Comparison of ENCODE assay signal across 8 cellular contexts in the genomic region with DNA sequence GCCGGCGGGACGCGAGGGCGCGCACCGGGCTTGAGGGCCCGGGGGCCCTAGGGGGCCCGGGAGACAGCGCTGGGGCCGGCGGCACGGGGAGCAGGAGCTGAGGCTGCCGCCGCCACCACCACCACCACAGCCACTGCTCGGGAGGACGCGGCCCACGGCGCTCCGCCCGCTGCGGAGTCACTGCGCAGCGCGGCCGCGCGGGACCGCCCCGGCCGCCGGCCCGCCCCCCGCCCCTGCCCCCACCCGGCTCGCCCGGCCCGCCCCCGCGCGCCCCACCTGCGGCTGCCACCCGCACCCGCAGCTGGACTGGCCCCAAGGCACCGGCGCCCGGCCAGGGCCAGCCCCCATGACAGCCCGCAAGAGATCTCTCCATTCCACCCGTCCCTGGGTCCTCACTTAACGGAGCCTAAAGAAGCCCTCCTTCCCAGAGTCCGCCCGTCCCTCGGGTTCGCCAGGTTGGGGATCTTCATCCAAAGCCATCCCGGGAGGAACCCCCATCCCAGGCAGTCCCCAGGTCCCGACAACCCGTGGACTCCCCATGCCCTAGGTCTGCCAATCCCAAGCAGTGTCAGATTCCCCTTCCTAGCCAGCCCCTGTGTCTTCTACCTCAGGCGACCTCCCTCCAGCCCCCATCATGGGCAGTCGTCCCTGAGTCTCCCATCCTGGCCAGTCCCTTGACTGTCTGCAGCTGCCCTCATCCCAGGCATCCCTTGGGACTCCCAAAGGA. TPM values are rescaled to one million over a fixed set of nuclear protein-coding genes. Genes with fewer than 3 reads are reported as not detected.
A peak's percentile ranks its signal among the peaks of the same experiment; 100 is the strongest.
DNase-seq lines count a peak whose midpoint lies in the region; ATAC-seq and TF ChIP-seq lines count a peak whose summit lies in the region.

No MANE protein-coding gene starts in this region.

- TF ChIP-seq CTCF in Calu3 (IDR thresholded peaks at IDR 0.05; ENCODE audit: unreplicated experiment) (no peak), RWPE2 (IDR thresholded peaks at IDR 0.05; ENCODE audit: poor library complexity, severe bottlenecking) (no peak), epithelial cell of proximal tubule (conservative IDR thresholded peaks at IDR 0.05; ENCODE audit: low read depth, low read length) (no peak), nephron (IDR thresholded peaks at IDR 0.05; ENCODE audit: unreplicated experiment in 3 of 3) (no peak)

- no peaks in the 10 kb centered on the region for H3K36me3 ChIP-seq in RWPE2 (ENCODE audit: low read depth)

- CTCF ChIA-PET in Calu3 (lab: Charles Lee): no interaction called here

- H3K4me3 Mint-ChIP-seq in Calu3 (ENCODE audit: low read depth, unreplicated experiment): peak overlapping the region; percentile 58
- H3K4me3 Mint-ChIP-seq in nephron: peak overlapping the region; percentile 79 to 88 (median 82)

- DNase-seq in Calu3 (no peak), RWPE2 (ENCODE audit: low spot score) (no peak), epithelial cell of proximal tubule (ENCODE audit: low read depth) (no peak)

- H3K27me3 Mint-ChIP-seq in Calu3 (ENCODE audit: unreplicated experiment) (peaks cover 92% of the 10 kb centered on the region), nephron (ENCODE audit: low read depth) (peaks cover 67% of the 10 kb centered on the region)

- no peaks in the 10 kb centered on the region for H3K9me3 ChIP-seq in RWPE2 (ENCODE audit: severe bottlenecking)

- BruUV-seq in Calu3 (replicated peaks; lab: Mats Ljungman, UMichigan): no TSS peak

- ATAC-seq in RWPE2 (ENCODE audit: low read depth): 0 out of 3 replicates have a peak, but pooled peaks have one; percentile 22
- ATAC-seq in GM21381 (IDR thresholded peaks at IDR 0.05; ENCODE audit: unreplicated experiment): no peak
- no peak for ATAC-seq in HG02884 (IDR thresholded peaks at IDR 0.05; ENCODE audit: unreplicated experiment)
- no peak for ATAC-seq in HG03520 (IDR thresholded peaks at IDR 0.05; ENCODE audit: unreplicated experiment)
- no peak for ATAC-seq in HG03571 (IDR thresholded peaks at IDR 0.05; ENCODE audit: unreplicated experiment)

- H3K27ac Mint-ChIP-seq in Calu3 (ENCODE audit: unreplicated experiment) (no peak overlapping the region), nephron (no peak overlapping the region)

- intact Hi-C loops in Calu3 (cut with micrococcal nuclease; ENCODE audit: unreplicated experiment): no loop called here

- H3K27ac ChIP-seq in RWPE2 (ENCODE audit: poor library complexity, severe bottlenecking): no peak overlapping the region

- H3K4me1 ChIP-seq in RWPE2 (ENCODE audit: insufficient read depth, poor library complexity, severe bottlenecking): no peaks in the 10 kb centered on the region

- H3K4me3 ChIP-seq in RWPE2 (ENCODE audit: severe bottlenecking) (peak overlapping the region; percentile 37), epithelial cell of proximal tubule (ENCODE audit: low read depth, low read length) (peak overlapping the region; percentile 54)

- H3K27me3 ChIP-seq in RWPE2 (ENCODE audit: insufficient read depth, poor library complexity, severe bottlenecking): peaks cover 19% of the 10 kb centered on the region

- H3K9me3 Mint-ChIP-seq in Calu3 (ENCODE audit: low read depth, unreplicated experiment) (no peaks in the 10 kb centered on the region), nephron (peaks cover 16% of the 10 kb centered on the region)

- H3K36me3 Mint-ChIP-seq in Calu3 (ENCODE audit: insufficient read depth, unreplicated experiment): peaks cover 14% of the 10 kb centered on the region
- no peaks in the 10 kb centered on the region for H3K36me3 Mint-ChIP-seq in nephron (ENCODE audit: low read depth)

- H3K4me1 Mint-ChIP-seq in Calu3 (ENCODE audit: low read depth, unreplicated experiment) (peaks cover 10% of the 10 kb centered on the region), nephron (peaks cover 34% of the 10 kb centered on the region)

RNA-seq across cellular contexts. Expression of a gene that starts 40.0 kb away (rescaled TPM):
- total RNA-seq in Calu3 (2022) (14.1 and 15.2 TPM in 2 replicates), epithelial cell of proximal tubule (3.9 and 4.5 TPM in 2 replicates)
